9 cellular contexts compared by ENCODE assay signal in the genomic region with DNA sequence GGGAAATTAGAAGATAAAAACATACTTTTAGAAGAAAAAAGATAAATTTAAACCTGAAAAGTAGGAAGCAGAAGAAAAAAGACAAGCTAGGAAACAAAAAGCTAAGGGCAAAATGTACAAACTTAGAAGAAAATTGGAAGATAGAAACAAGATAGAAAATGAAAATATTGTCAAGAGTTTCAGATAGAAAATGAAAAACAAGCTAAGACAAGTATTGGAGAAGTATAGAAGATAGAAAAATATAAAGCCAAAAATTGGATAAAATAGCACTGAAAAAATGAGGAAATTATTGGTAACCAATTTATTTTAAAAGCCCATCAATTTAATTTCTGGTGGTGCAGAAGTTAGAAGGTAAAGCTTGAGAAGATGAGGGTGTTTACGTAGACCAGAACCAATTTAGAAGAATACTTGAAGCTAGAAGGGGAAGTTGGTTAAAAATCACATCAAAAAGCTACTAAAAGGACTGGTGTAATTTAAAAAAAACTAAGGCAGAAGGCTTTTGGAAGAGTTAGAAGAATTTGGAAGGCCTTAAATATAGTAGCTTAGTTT. TPM values are rescaled to one million over a fixed set of nuclear protein-coding genes. Genes with fewer than 3 reads are reported as not detected.
A peak's percentile ranks its signal among the peaks of the same experiment; 100 is the strongest.
DNase-seq lines count a peak whose midpoint lies in the region; ATAC-seq and TF ChIP-seq lines count a peak whose summit lies in the region.
"Had no signal": no experiment of that assay in that cellular context is flagged by ENCODE, and none has a peak within 500 bp of the region (broad histone marks: within the 10 kb centered on the region; RNA-seq: fewer than 3 reads in every experiment).

No MANE protein-coding gene starts in this region.

- no peak overlapping the region for H2BK5ac ChIP-seq in trophoblast cell (ENCODE audit: low read depth, low read length, poor library complexity)

- H4K91ac ChIP-seq in trophoblast cell (ENCODE audit: low read depth, low read length): no peak overlapping the region

- H3K4me3 Mint-ChIP-seq in WTC11: no peak overlapping the region
- H3K4me3 Mint-ChIP-seq: stimulated activated naive CD8-positive, alpha-beta T cell treated with anti-CD3 and anti-CD28 coated beads, Interleukin-15, Interleukin-2, amounts not matched to agents 100 ng/mL and 50 ng/mL, for 24 hours had no signal

- no peak overlapping the region for H2AFZ ChIP-seq in trophoblast cell (ENCODE audit: insufficient read depth, low read length, poor library complexity)

- CTCF ChIA-PET in WTC11 (lab: Charles Lee): interaction anchor here (0.8 to 4.8 kb wide), 7 partner anchors 12 to 83 kb away, joined by 3 to 47 read pairs (median 4); no protein-coding TSS in a partner anchor

- no peak overlapping the region for H2BK120ac ChIP-seq in trophoblast cell (ENCODE audit: insufficient read depth, low read length, poor library complexity)

- peaks cover 38% of the 10 kb centered on the region for H3K79me2 ChIP-seq in trophoblast cell (ENCODE audit: control insufficient read depth, insufficient read depth, low read length, poor library complexity)

- POLR2A ChIA-PET in WTC11 (lab: Charles Lee): interaction anchor here (0.5 to 8.3 kb wide), 26 partner anchors 8 to 358 kb away, joined by 3 to 502 read pairs (median 4); a partner anchor contains a TSS

- H3K4me2 ChIP-seq in trophoblast cell (ENCODE audit: low read length): no peak overlapping the region

- H3K27me3 ChIP-seq in gastroesophageal sphincter (no peaks in the 10 kb centered on the region), trophoblast cell (ENCODE audit: insufficient read depth, low read length) (no peaks in the 10 kb centered on the region)

- H3K27ac ChIP-seq in gastroesophageal sphincter: peak overlapping the region; percentile 96 to 100 (median 98)
- peak overlapping the region; percentile 87 to 100 (median 99) for H3K27ac ChIP-seq in skin epidermis
- H3K27ac ChIP-seq in trophoblast cell (ENCODE audit: low read depth, low read length): no peak overlapping the region

- H3K14ac ChIP-seq in trophoblast cell (ENCODE audit: low read length): no peak overlapping the region

- no peak for TF ChIP-seq EP300 in gastroesophageal sphincter (IDR thresholded peaks at IDR 0.05)

- H3K27ac Mint-ChIP-seq in WTC11: no peak overlapping the region
- H3K27ac Mint-ChIP-seq: stimulated activated naive CD8-positive, alpha-beta T cell treated with anti-CD3 and anti-CD28 coated beads, Interleukin-15, Interleukin-2, amounts not matched to agents 100 ng/mL and 50 ng/mL, for 24 hours had no signal

- no peak for TF ChIP-seq POLR2A in gastroesophageal sphincter (IDR thresholded peaks at IDR 0.05)

- H4K12ac ChIP-seq in trophoblast cell (ENCODE audit: low read depth, low read length): no peak overlapping the region

- no peak overlapping the region for H3K9ac ChIP-seq in trophoblast cell (ENCODE audit: low read length)

- H3K23ac ChIP-seq in trophoblast cell (ENCODE audit: low read length): no peak overlapping the region

- H3K4ac ChIP-seq in trophoblast cell (ENCODE audit: low read depth, low read length): no peak overlapping the region

- ATAC-seq in gastroesophageal sphincter: no peak
- ATAC-seq in GM19328 (IDR thresholded peaks at IDR 0.05; ENCODE audit: unreplicated experiment): no peak
- ATAC-seq in GM19467 (IDR thresholded peaks at IDR 0.05; ENCODE audit: unreplicated experiment): no peak
- no peak for ATAC-seq in WTC11

- H3K36me3 ChIP-seq in gastroesophageal sphincter (peaks cover 20 to 36% of the 10 kb centered on the region in 2 donors), trophoblast cell (ENCODE audit: control insufficient read depth in 1 of 2, insufficient read depth in 2 of 2, low read length in 2 of 2) (peaks cover 4 to 20% of the 10 kb centered on the region in 2 experiments)

- H3K36me3 Mint-ChIP-seq in WTC11: no peaks in the 10 kb centered on the region

- no peak for TF ChIP-seq CTCF in GM12875 (IDR thresholded peaks at IDR 0.05; ENCODE audit: borderline replicate concordance, insufficient read depth, low read depth, low read length)
- TF ChIP-seq CTCF in gastroesophageal sphincter (IDR thresholded peaks at IDR 0.05): no peak
- no peak for TF ChIP-seq CTCF in WTC11 (IDR thresholded peaks at IDR 0.05)

- no peaks in the 10 kb centered on the region for H3K27me3 Mint-ChIP-seq in WTC11 (ENCODE audit: low read depth)
- H3K27me3 Mint-ChIP-seq: stimulated activated naive CD8-positive, alpha-beta T cell treated with anti-CD3 and anti-CD28 coated beads, Interleukin-15, Interleukin-2, amounts not matched to agents 100 ng/mL and 50 ng/mL, for 24 hours had no signal

- WGBS in gastroesophageal sphincter (ENCODE audit: low coverage in 1 of 2), 2 donors: 0% methylated on average over 1 of the region's 1 CpG
- WGBS in trophoblast cell (ENCODE audit: extremely low coverage, insufficient coverage, insufficient read length): no CpG with 5 or more reads among the region's 1 CpG

- peak; percentile 34 for DNase-seq in RPMI8226
- DNase-seq in WTC11 (ENCODE audit: low spot score): no peak
- no peak for DNase-seq in trophoblast cell

- H3K4me1 ChIP-seq in gastroesophageal sphincter (peaks cover 2 to 30% (median 12%) of the 10 kb centered on the region in 3 donors), trophoblast cell (ENCODE audit: control insufficient read depth in 1 of 2, insufficient read depth in 2 of 2, low read length in 2 of 2) (peaks cover 7 to 21% of the 10 kb centered on the region in 2 experiments)

- H3K4me3 ChIP-seq in GM12875 (ENCODE audit: low read depth, low read length) (peak overlapping the region; percentile 90), gastroesophageal sphincter (peak overlapping the region; percentile 74 to 97), skin epidermis (peak overlapping the region; percentile 55 to 84 (median 63)), trophoblast cell (ENCODE audit: low read depth, low read length) (no peak overlapping the region)

- peaks cover 33% of the 10 kb centered on the region for H3K79me1 ChIP-seq in trophoblast cell (ENCODE audit: low read length)

- no peak overlapping the region for H2BK12ac ChIP-seq in trophoblast cell (ENCODE audit: low read length)

- no peaks in the 10 kb centered on the region for H3K9me3 Mint-ChIP-seq in WTC11
- H3K9me3 Mint-ChIP-seq: stimulated activated naive CD8-positive, alpha-beta T cell treated with anti-CD3 and anti-CD28 coated beads, Interleukin-15, Interleukin-2, amounts not matched to agents 100 ng/mL and 50 ng/mL, for 24 hours had no signal

- no peak overlapping the region for H4K8ac ChIP-seq in trophoblast cell (ENCODE audit: low read depth, low read length)

- H3K9me3 ChIP-seq in gastroesophageal sphincter (no peaks in the 10 kb centered on the region), trophoblast cell (ENCODE audit: insufficient read depth, low read depth, low read length) (no peaks in the 10 kb centered on the region)

- no peak overlapping the region for H2AK5ac ChIP-seq in trophoblast cell (ENCODE audit: low read length)

- no peak overlapping the region for H3K18ac ChIP-seq in trophoblast cell (ENCODE audit: low read length)

- peaks cover 33% of the 10 kb centered on the region for H3K4me1 Mint-ChIP-seq in WTC11

TF ChIP-seq in WTC11, 78 proteins besides CTCF, POLR2A, EP300 and RAD21 (continues in another document):
- TF ChIP-seq, protein P1, sequence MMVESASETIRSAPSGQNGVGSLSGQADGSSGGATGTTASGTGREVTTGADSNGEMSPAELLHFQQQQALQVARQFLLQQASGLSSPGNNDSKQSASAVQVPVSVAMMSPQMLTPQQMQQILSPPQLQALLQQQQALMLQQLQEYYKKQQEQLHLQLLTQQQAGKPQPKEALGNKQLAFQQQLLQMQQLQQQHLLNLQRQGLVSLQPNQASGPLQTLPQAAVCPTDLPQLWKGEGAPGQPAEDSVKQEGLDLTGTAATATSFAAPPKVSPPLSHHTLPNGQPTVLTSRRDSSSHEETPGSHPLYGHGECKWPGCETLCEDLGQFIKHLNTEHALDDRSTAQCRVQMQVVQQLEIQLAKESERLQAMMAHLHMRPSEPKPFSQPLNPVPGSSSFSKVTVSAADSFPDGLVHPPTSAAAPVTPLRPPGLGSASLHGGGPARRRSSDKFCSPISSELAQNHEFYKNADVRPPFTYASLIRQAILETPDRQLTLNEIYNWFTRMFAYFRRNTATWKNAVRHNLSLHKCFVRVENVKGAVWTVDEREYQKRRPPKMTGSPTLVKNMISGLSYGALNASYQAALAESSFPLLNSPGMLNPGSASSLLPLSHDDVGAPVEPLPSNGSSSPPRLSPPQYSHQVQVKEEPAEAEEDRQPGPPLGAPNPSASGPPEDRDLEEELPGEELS (CRISPR knock-in tag; IDR thresholded peaks at IDR 0.05): no peak
- TF ChIP-seq NR3C1 (CRISPR knock-in tag; conservative IDR thresholded peaks at IDR 0.05; ENCODE audit: low read depth) (no peak), JUN (CRISPR knock-in tag; IDR thresholded peaks at IDR 0.05) (no peak)
- TF ChIP-seq, protein P2, sequence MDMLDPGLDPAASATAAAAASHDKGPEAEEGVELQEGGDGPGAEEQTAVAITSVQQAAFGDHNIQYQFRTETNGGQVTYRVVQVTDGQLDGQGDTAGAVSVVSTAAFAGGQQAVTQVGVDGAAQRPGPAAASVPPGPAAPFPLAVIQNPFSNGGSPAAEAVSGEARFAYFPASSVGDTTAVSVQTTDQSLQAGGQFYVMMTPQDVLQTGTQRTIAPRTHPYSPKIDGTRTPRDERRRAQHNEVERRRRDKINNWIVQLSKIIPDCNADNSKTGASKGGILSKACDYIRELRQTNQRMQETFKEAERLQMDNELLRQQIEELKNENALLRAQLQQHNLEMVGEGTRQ (CRISPR knock-in tag; IDR thresholded peaks at IDR 0.05): no peak
- TF ChIP-seq, protein P3, sequence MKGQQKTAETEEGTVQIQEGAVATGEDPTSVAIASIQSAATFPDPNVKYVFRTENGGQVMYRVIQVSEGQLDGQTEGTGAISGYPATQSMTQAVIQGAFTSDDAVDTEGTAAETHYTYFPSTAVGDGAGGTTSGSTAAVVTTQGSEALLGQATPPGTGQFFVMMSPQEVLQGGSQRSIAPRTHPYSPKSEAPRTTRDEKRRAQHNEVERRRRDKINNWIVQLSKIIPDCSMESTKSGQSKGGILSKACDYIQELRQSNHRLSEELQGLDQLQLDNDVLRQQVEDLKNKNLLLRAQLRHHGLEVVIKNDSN (CRISPR knock-in tag; IDR thresholded peaks at IDR 0.05): no peak

RNA-seq across cellular contexts. Expression of a gene that starts 0.9 kb away (rescaled TPM):
- total RNA-seq in gastroesophageal sphincter: over 10,000 TPM in 2 of 4 donors, 1,000 to 10,000 TPM in 2; 2,194 to 20,520 (median 8,164) TPM
- total RNA-seq in WTC11 (2021): 1,830 to 2,350 TPM (median 2,261 TPM) in 3 replicates
- polyA plus RNA-seq in trophoblast cell (2013): 597 and 615 TPM in 2 replicates

RNA-seq across cellular contexts. Expression of a gene that starts 25.1 kb away (rescaled TPM):
- total RNA-seq in gastroesophageal sphincter (10 to 100 TPM; 70.6 to 97.6 (median 89.2) TPM), WTC11 (2021) (69.6 to 76.8 TPM (median 73.0 TPM) in 3 replicates)
- polyA plus RNA-seq in trophoblast cell (2013): 117 and 118 TPM in 2 replicates

RNA-seq across cellular contexts. Expression of a gene that starts 58.4 kb away (rescaled TPM):
- total RNA-seq in gastroesophageal sphincter (100 to 1,000 TPM in 3 of 4 donors, 10 to 100 TPM in 1; 90.6 to 173 (median 139) TPM), WTC11 (2021) (15.9 to 23.6 TPM (median 20.7 TPM) in 3 replicates)
- 36.2 and 40.2 TPM in 2 replicates for polyA plus RNA-seq in trophoblast cell (2013)
